Comparison of ENCODE assay signal across 8 cellular contexts in the genomic region with DNA sequence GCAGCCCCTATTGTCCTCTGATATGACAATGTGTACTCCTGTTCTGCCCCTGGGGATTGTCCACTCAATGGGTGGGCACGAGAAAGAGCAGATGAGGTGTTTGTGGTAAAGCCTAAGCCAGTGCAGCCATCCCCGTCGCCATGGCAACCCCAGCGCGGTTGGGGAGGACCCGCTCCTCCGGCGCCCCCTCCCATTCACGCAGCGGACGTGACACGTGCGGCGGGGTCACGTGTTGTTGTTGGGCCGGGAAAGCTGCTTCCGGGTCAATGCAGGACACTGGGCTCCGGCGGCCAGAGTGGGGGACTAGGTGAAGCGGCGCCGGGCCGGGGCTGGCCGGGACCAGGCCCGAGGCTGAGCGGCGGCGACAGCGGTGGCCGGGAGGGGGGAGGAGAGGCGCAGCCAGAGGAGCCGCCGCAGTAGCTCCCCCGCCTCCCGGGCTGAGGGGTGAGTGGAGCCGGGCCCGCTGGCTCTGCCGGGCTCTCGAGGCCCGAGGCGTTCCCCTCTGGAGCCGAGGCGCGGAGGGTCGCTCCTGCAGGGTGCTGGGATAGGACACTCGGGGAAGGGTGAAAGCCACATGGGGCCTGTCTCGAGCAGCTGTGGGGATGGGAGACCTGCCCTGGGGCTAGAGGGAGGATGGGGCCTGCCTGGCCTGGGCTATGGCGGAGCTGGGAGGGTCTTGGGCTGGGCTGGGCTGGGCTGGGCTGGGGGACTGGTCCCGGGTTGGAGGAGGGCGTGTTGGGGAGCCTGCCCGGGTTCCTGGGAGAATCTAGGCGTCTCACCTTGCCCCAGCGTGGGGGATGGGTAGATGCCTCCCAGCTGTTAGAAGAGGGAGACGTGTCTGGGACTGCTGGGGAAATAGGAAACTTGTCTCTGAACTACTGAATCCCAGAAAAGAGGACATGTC. TPM values are rescaled to one million over a fixed set of nuclear protein-coding genes. Genes with fewer than 3 reads are reported as not detected.
DNase-seq lines count a peak whose midpoint lies in the region; ATAC-seq and TF ChIP-seq lines count a peak whose summit lies in the region.

TBCEL (plus strand) TSS at position 255 of the 904 bp plus-strand sequence. CDS start 21,589 bp downstream, outside the sequence.

- peak within 1 kb of the TSS; percentile 7 to 34 for H3K27ac ChIP-seq in uterus

- H3K4me3 ChIP-seq in GM12864 (ENCODE audit: low read depth, low read length) = peak within 1 kb of the TSS; percentile 98
- peak within 1 kb of the TSS; percentile 46 to 71 for H3K4me3 ChIP-seq in uterus

- H3K4me1 ChIP-seq in uterus = peaks cover 0 to 3% of the 10 kb centered on the region in 2 donors

- intact Hi-C loops in T-helper 1 cell treated with Interleukin-12 subunit alpha and Interleukin-12 subunit beta and Interleukin-4 antibody, amounts not matched to agents 30 ng/mL and 1 ng/mL, for 36 hours (cut with micrococcal nuclease) = loop anchor here (2.0 to 10.0 kb wide), 2 partner anchors 37 to 689 kb away; partner anchors contain the start of gene ARHGEF12
- intact Hi-C loops in left ventricle myocardium superior (cut with micrococcal nuclease) (no loop called here), uterus (cut with DNase I; ENCODE audit: low total_unique reads) (no loop called here)

- peak; percentile 11 to 42 for TF ChIP-seq POLR2A in uterus (IDR thresholded peaks at IDR 0.05)

- TF ChIP-seq CTCF in GM12864 (IDR thresholded peaks at IDR 0.05; ENCODE audit: low read depth, low read length, missing control alignments) (no peak), uterus (IDR thresholded peaks at IDR 0.05) (no peak)

- ATAC-seq in HG02642 (IDR thresholded peaks at IDR 0.05; ENCODE audit: poor library complexity, unreplicated experiment) = peak; percentile 98
- ATAC-seq in left ventricle myocardium superior = peak; percentile 90

- H3K27me3 ChIP-seq in uterus = no peaks in the 10 kb centered on the region

- H3K9me3 ChIP-seq in uterus = no peaks in the 10 kb centered on the region

- DNase-seq in GM12864 (ENCODE audit: low read depth) (peak; percentile 62), NCI-H1105 (lab: John Stamatoyannopoulos, UW) (peak; percentile 98), amniotic stem cell (lab: John Stamatoyannopoulos, UW) (peak; percentile 26), left ventricle myocardium superior (peak; percentile 94), putamen (ENCODE audit: low spot score) (peak; percentile 89), uterus (peak; percentile 76 to 80)

- no peaks in the 10 kb centered on the region for H3K36me3 ChIP-seq in uterus

RNA-seq across cellular contexts. Expression of gene TBCEL, which starts in this region (rescaled TPM):
- 12.6 and 15.3 TPM in 2 replicates for total RNA-seq in T-helper 1 cell treated with Interleukin-12 subunit alpha and Interleukin-12 subunit beta and Interleukin-4 antibody, amounts not matched to agents 30 ng/mL and 1 ng/mL, for 36 hours
- total RNA-seq in left ventricle myocardium superior (24.6 TPM), uterus (10 to 100 TPM; 12.1 to 87.5 (median 35.6) TPM)

Comparison
In these comparisons a context has a peak if more than half of its experiments do, and no peak if none do; other contexts are left out.
1. Peak in every context shown above with its lines: DNase-seq, ATAC-seq, H3K4me3 ChIP-seq and H3K27ac ChIP-seq.
2. DNase-seq: peak in every context shown above with its lines; median percentile 98 in NCI-H1105; 94 in left ventricle myocardium superior; 89 in putamen; 78 in uterus; 62 in GM12864; 26 in amniotic stem cell.